18 cellular contexts compared by ENCODE assay signal in the genomic region with DNA sequence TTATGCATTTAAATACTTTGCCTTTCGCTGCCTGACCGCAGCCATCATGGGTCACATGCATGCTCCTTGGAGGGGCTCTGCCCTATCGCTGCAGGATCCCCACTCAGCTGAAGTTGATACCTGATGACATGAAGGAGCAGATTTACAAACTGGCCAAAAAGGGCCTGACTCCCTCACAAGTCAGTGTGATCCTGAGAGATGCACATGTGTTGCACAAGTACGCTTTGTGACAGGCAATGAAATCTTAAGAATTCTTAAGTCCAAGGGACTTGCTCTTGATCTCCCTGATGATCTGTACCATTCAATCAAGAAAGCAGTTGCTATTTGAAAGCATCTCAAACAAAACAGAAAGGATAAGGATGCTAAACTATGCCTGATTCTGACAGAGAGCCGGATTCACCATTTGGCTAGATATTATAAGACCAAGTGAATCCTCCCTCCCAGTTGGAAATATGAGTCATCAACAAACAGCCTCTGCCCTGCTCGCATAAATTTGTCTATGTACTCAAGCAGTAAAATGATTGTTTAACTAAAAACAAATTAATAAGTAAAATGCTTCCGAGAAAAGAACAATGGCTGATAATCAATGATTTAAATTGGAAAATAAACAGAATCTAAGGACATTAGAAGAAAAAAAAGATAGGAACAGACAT. TPM values are rescaled to one million over a fixed set of nuclear protein-coding genes. Genes with fewer than 3 reads are reported as not detected.
DNase-seq lines count a peak whose midpoint lies in the region; FAIRE-seq and TF ChIP-seq lines count a peak whose summit lies in the region.
"Had no signal": no experiment of that assay in that cellular context is flagged by ENCODE, and none has a peak within 500 bp of the region (broad histone marks: within the 10 kb centered on the region; RNA-seq: fewer than 3 reads in every experiment).

No MANE protein-coding gene starts in this region.

- no peak for TF ChIP-seq CTCF in bronchial epithelial cell (IDR thresholded peaks at IDR 0.05; ENCODE audit: insufficient read depth, low read length, severe bottlenecking)

- DNase-seq in EL (peak; percentile 43), NCI-H146 (lab: John Stamatoyannopoulos, UW) (peak; percentile 12), bronchial epithelial cell (ENCODE audit: low read depth) (peak; percentile 40), renal cortical epithelial cell (ENCODE audit: low read depth) (peak; percentile 42), hypothalamus (lab: John Stamatoyannopoulos, UW) (no peak), urothelium cell line (ENCODE audit: low spot score) (no peak)
- DNase-seq in stimulated activated naive CD4-positive, alpha-beta T cell treated with Interleukin-2 at 50 U/mL for 16 hours (lab: John Stamatoyannopoulos, UW): no peak
- DNase-seq: activated CD4-positive, CD25-positive, alpha-beta regulatory T cell treated with anti-CD3 and anti-CD28 coated beads, Interleukin-2, amount 50 U/mL, for 72 hours; activated naive CD8-positive, alpha-beta T cell treated with anti-CD3 and anti-CD28 coated beads, Interleukin-2, amount 50 U/mL, for 24 hours; CD8-positive, alpha-beta T cell; cortex of kidney; naive B cell; NCI-H1436; NCI-H510A; psoas muscle had no signal

- no peak overlapping the region for H3K4me3 ChIP-seq in bronchial epithelial cell (ENCODE audit: low read depth, low read length)
- H3K4me3 ChIP-seq: esophagus muscularis mucosa, psoas muscle, thoracic aorta had no signal

- FAIRE-seq in bronchial epithelial cell (lab: Jason Lieb, UNC) (no peak), urothelium cell line (lab: Jason Lieb, UNC) (no peak)
- FAIRE-seq: GM18507 had no signal

- no peaks in the 10 kb centered on the region for H3K36me3 ChIP-seq in bronchial epithelial cell (ENCODE audit: control insufficient read depth, insufficient read depth, low read length)
- H3K36me3 ChIP-seq: esophagus muscularis mucosa, thoracic aorta had no signal

- H3K27me3 ChIP-seq in bronchial epithelial cell (ENCODE audit: control insufficient read depth, insufficient read depth, low read length): no peaks in the 10 kb centered on the region
- H3K27me3 ChIP-seq: esophagus muscularis mucosa had no signal

RNA-seq across cellular contexts. Expression of gene PPP2CA, which starts 41.6 kb away (rescaled TPM):
- 109 and 133 TPM in 2 replicates for total RNA-seq in bronchial epithelial cell
- total RNA-seq in renal cortical epithelial cell: 91.2 and 183 TPM in 2 replicates

Comparison
In these comparisons a context has a peak if more than half of its experiments do, and no peak if none do; other contexts are left out.
1. DNase-seq: peak in EL (single experiment), NCI-H146 (single experiment), bronchial epithelial cell (single experiment) and renal cortical epithelial cell (single experiment); none in stimulated activated naive CD4-positive, alpha-beta T cell treated with Interleukin-2 at 50 U/mL for 16 hours (single experiment), hypothalamus (0 of 51) and urothelium cell line (single experiment).